16 cellular contexts compared by ENCODE assay signal in the genomic region with DNA sequence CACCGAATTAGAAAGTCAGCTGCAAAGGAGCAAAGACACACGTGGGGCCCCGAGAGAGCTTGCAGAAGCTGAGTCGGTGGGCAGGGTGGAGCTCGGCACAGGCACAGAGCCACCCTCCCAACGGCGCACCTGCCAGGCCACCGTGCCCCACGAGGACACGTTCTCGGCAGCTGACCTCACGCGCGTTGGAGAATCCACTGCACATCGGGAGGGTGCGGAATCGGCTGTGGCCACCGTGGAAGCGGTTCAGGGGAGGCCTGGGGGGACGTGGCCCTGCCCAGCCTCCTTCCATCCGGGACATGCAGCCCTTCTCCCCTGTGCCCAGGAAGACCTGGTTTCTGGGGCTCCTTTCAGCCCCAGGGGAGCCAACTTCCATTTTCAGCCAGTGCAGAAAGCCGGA. TPM values are rescaled to one million over a fixed set of nuclear protein-coding genes. Genes with fewer than 3 reads are reported as not detected.
A peak's percentile ranks its signal among the peaks of the same experiment; 100 is the strongest.
DNase-seq lines count a peak whose midpoint lies in the region; ATAC-seq and TF ChIP-seq lines count a peak whose summit lies in the region.
"Had no signal": no experiment of that assay in that cellular context is flagged by ENCODE, and none has a peak within 500 bp of the region (broad histone marks: within the 10 kb centered on the region; RNA-seq: fewer than 3 reads in every experiment).

No MANE protein-coding gene starts in this region.

- ATAC-seq in activated CD4-positive, alpha-beta T cell treated with anti-CD3 and anti-CD28 coated beads for 36 hours: no peak
- no peak for ATAC-seq in IMR-90 (ENCODE audit: low read depth)
- ATAC-seq in central memory CD8-positive, alpha-beta T cell (replicated peaks; ENCODE audit: extremely low read depth, poor library complexity, severe bottlenecking): no peak
- no peak for ATAC-seq in mucosa of descending colon
- ATAC-seq: Panc1, Right ventricle myocardium inferior had no signal

- H3K14ac ChIP-seq in IMR-90 (replicated peaks; ENCODE audit: low read depth, low read length): no peak overlapping the region

- H3K27me3 ChIP-seq in IMR-90 (ENCODE audit: control insufficient read depth, insufficient read depth, low read length) (no peaks in the 10 kb centered on the region), neural progenitor cell (no peaks in the 10 kb centered on the region), tibial artery (peaks cover 0 to 55% of the 10 kb centered on the region in 2 donors)

- CTCF ChIA-PET in activated CD4-positive, alpha-beta T cell treated with anti-CD3 and anti-CD28 coated beads for 36 hours (lab: Charles Lee): interaction anchor here (0.7 kb wide), 1 partner anchor 831 kb away, joined by 3 read pairs; no protein-coding TSS in a partner anchor
- CTCF ChIA-PET in IMR-90 (lab: Yijun Ruan, JAX): no interaction called here
- CTCF ChIA-PET in activated CD4-positive, alpha-beta memory T cell treated with anti-CD3 and anti-CD28 coated beads for 36 hours (lab: Charles Lee): no interaction called here

- H3K9me3 ChIP-seq in IMR-90 (ENCODE audit: control insufficient read depth, insufficient read depth, low read length) (no peaks in the 10 kb centered on the region), neural progenitor cell (ENCODE audit: low read depth) (no peaks in the 10 kb centered on the region), tibial artery (no peaks in the 10 kb centered on the region), mucosa of descending colon (no peaks in the 10 kb centered on the region)

- no peaks in the 10 kb centered on the region for H3K9me1 ChIP-seq in IMR-90 (ENCODE audit: insufficient read depth, low read length)

- H2AK5ac ChIP-seq in IMR-90 (ENCODE audit: low read depth, low read length): no peak overlapping the region

- intact Hi-C loops in activated CD4-positive, alpha-beta T cell treated with anti-CD3 and anti-CD28 coated beads for 36 hours (cut with DNase I, micrococcal nuclease): loop anchor here in 1 of 2 experiments (10.0 kb wide), 2 partner anchors 237 to 657 kb away; no protein-coding TSS in a partner anchor
- intact Hi-C loops in IMR-90 (cut with micrococcal nuclease) (no loop called here), tibial artery (cut with DNase I; ENCODE audit: low total_unique reads) (no loop called here), mucosa of descending colon (cut with DNase I, micrococcal nuclease) (loop anchor here in 1 of 2 donors (10.0 kb wide), 1 partner anchor 237 kb away; no protein-coding TSS in a partner anchor)
- intact Hi-C loops in activated CD4-positive, alpha-beta memory T cell treated with anti-CD3 and anti-CD28 coated beads for 36 hours (cut with micrococcal nuclease): no loop called here

- POLR2A ChIA-PET in activated CD4-positive, alpha-beta T cell treated with anti-CD3 and anti-CD28 coated beads for 36 hours (lab: Charles Lee): no interaction called here
- POLR2A ChIA-PET in IMR-90 (lab: Charles Lee; ENCODE audit: unreplicated experiment): no interaction called here
- POLR2A ChIA-PET in activated CD4-positive, alpha-beta memory T cell treated with anti-CD3 and anti-CD28 coated beads for 36 hours (lab: Charles Lee): no interaction called here

- H2BK120ac ChIP-seq in IMR-90 (ENCODE audit: low read depth, low read length): no peak overlapping the region

- H4K5ac ChIP-seq in IMR-90 (ENCODE audit: low read depth, low read length): no peak overlapping the region

- H2BK20ac ChIP-seq in IMR-90 (ENCODE audit: low read depth, low read length): no peak overlapping the region

- H3K4ac ChIP-seq in IMR-90 (ENCODE audit: low read depth, low read length): no peak overlapping the region

- peaks cover 0 to 43% of the 10 kb centered on the region in 2 experiments; a peak in 3 of 4 replicates for H3K79me1 ChIP-seq in IMR-90 (ENCODE audit: low read depth in 1 of 2, low read length in 2 of 2)

- no peaks in the 10 kb centered on the region for H3K9me3 Mint-ChIP-seq in activated CD4-positive, alpha-beta T cell treated with anti-CD3 and anti-CD28 coated beads for 36 hours (ENCODE audit: low read depth)
- H3K9me3 Mint-ChIP-seq in central memory CD8-positive, alpha-beta T cell: no peaks in the 10 kb centered on the region
- H3K9me3 Mint-ChIP-seq in neural progenitor cell: no peaks in the 10 kb centered on the region
- no peaks in the 10 kb centered on the region for H3K9me3 Mint-ChIP-seq in activated CD4-positive, alpha-beta memory T cell treated with anti-CD3 and anti-CD28 coated beads for 36 hours

- H2BK15ac ChIP-seq in IMR-90 (ENCODE audit: low read depth, low read length): no peak overlapping the region

- no peak overlapping the region for H4K8ac ChIP-seq in IMR-90 (ENCODE audit: low read depth in 2 of 2, low read length in 2 of 2)

- H3K36me3 ChIP-seq in IMR-90 (ENCODE audit: control insufficient read depth, insufficient read depth, low read length): peaks cover 70% of the 10 kb centered on the region
- H3K36me3 ChIP-seq in neural progenitor cell: no peaks in the 10 kb centered on the region
- H3K36me3 ChIP-seq in tibial artery: no peaks in the 10 kb centered on the region
- no peaks in the 10 kb centered on the region for H3K36me3 ChIP-seq in mucosa of descending colon (ENCODE audit: low read depth)

- H3K4me1 Mint-ChIP-seq in activated CD4-positive, alpha-beta T cell treated with anti-CD3 and anti-CD28 coated beads for 36 hours: no peaks in the 10 kb centered on the region
- H3K4me1 Mint-ChIP-seq in central memory CD8-positive, alpha-beta T cell: peaks cover 5% of the 10 kb centered on the region
- H3K4me1 Mint-ChIP-seq in neural progenitor cell: no peaks in the 10 kb centered on the region
- H3K4me1 Mint-ChIP-seq in activated CD4-positive, alpha-beta memory T cell treated with anti-CD3 and anti-CD28 coated beads for 36 hours (ENCODE audit: low read depth): peaks cover 7% of the 10 kb centered on the region

- H3K9ac ChIP-seq in IMR-90 (ENCODE audit: low read depth, low read length) (no peak overlapping the region), neural progenitor cell (no peak overlapping the region)

- no peak for TF ChIP-seq RAD21 in IMR-90 (IDR thresholded peaks at IDR 0.05; ENCODE audit: low read length)

- dilution Hi-C loops in IMR-90 (cut with HindIII; ENCODE audit: low sequenced_read_pairs, unreplicated experiment): no loop called here

- no peaks in the 10 kb centered on the region for H3K36me3 Mint-ChIP-seq in activated CD4-positive, alpha-beta T cell treated with anti-CD3 and anti-CD28 coated beads for 36 hours (ENCODE audit: low read depth)
- H3K36me3 Mint-ChIP-seq in central memory CD8-positive, alpha-beta T cell (ENCODE audit: insufficient read depth): peaks cover 4% of the 10 kb centered on the region
- no peaks in the 10 kb centered on the region for H3K36me3 Mint-ChIP-seq in neural progenitor cell
- no peaks in the 10 kb centered on the region for H3K36me3 Mint-ChIP-seq in activated CD4-positive, alpha-beta memory T cell treated with anti-CD3 and anti-CD28 coated beads for 36 hours

- WGBS in IMR-90 (ENCODE audit: extremely low coverage in 2 of 2, insufficient read length in 1 of 2), 2 experiments: 92% methylated on average over 18 of the region's 22 CpGs; no CpG with 5 or more reads in 1 of the 2 experiments

- TSS peak; percentile 3 for BruUV-seq in IMR-90 (replicated peaks; lab: Mats Ljungman, UMichigan)

- no peaks in the 10 kb centered on the region for H3K4me1 ChIP-seq in IMR-90 (ENCODE audit: control insufficient read depth, insufficient read depth, low read length)
- peaks cover under 1% of the 10 kb centered on the region for H3K4me1 ChIP-seq in neural progenitor cell
- peaks cover 0 to 18% (median 0%) of the 10 kb centered on the region in 4 donors for H3K4me1 ChIP-seq in tibial artery
- no peaks in the 10 kb centered on the region for H3K4me1 ChIP-seq in mucosa of descending colon (ENCODE audit: low read depth)

- no peaks in the 10 kb centered on the region for H3K27me3 Mint-ChIP-seq in activated CD4-positive, alpha-beta T cell treated with anti-CD3 and anti-CD28 coated beads for 36 hours
- no peaks in the 10 kb centered on the region for H3K27me3 Mint-ChIP-seq in central memory CD8-positive, alpha-beta T cell
- peaks cover 4% of the 10 kb centered on the region for H3K27me3 Mint-ChIP-seq in neural progenitor cell (ENCODE audit: insufficient read depth, low read depth)
- peaks cover 7% of the 10 kb centered on the region for H3K27me3 Mint-ChIP-seq in activated CD4-positive, alpha-beta memory T cell treated with anti-CD3 and anti-CD28 coated beads for 36 hours

- DNase-seq in activated CD4-positive, alpha-beta T cell treated with anti-CD3 and anti-CD28 coated beads for 36 hours: no peak
- no peak for DNase-seq in activated CD4-positive, alpha-beta T cell treated with anti-CD3 and anti-CD28 coated beads for 48 hours
- no peak for DNase-seq in IMR-90
- no peak for DNase-seq in central memory CD8-positive, alpha-beta T cell (ENCODE audit: low spot score in 2 of 2)
- DNase-seq in neural progenitor cell (ENCODE audit: low spot score): no peak
- DNase-seq in tibial artery: no peak
- no peak for DNase-seq in activated CD4-positive, alpha-beta memory T cell treated with anti-CD3 and anti-CD28 coated beads for 36 hours
- no peak for DNase-seq in mucosa of descending colon
- DNase-seq: GF-D8, KG1, NCI-H1105, NCI-H187, NCI-H774 had no signal

- in situ Hi-C loops in IMR-90 (cut with MboI; ENCODE audit: low sequenced_read_pairs): no loop called here

- no peak overlapping the region for H3K27ac Mint-ChIP-seq in activated CD4-positive, alpha-beta T cell treated with anti-CD3 and anti-CD28 coated beads for 36 hours
- no peak overlapping the region for H3K27ac Mint-ChIP-seq in central memory CD8-positive, alpha-beta T cell (ENCODE audit: low read depth)
- no peak overlapping the region for H3K27ac Mint-ChIP-seq in neural progenitor cell
- no peak overlapping the region for H3K27ac Mint-ChIP-seq in activated CD4-positive, alpha-beta memory T cell treated with anti-CD3 and anti-CD28 coated beads for 36 hours

- H4K91ac ChIP-seq in IMR-90 (ENCODE audit: insufficient read depth, low read depth, low read length): no peak overlapping the region

- H3K79me2 ChIP-seq in neural progenitor cell (ENCODE audit: low read depth): no peaks in the 10 kb centered on the region

- peaks cover 18% of the 10 kb centered on the region; the same call in 1 of the 2 replicates for H4K20me1 ChIP-seq in IMR-90 (ENCODE audit: insufficient read depth, low read length)
- no peaks in the 10 kb centered on the region for H4K20me1 ChIP-seq in neural progenitor cell (ENCODE audit: low read depth)

- H2AK9ac ChIP-seq in IMR-90 (replicated peaks; ENCODE audit: low read depth, low read length, poor library complexity): no peak overlapping the region

- H3K56ac ChIP-seq in IMR-90 (ENCODE audit: extremely low read depth, insufficient read depth, low read length): no peak overlapping the region

- peak overlapping the region; percentile 15 for H3K4me3 Mint-ChIP-seq in activated CD4-positive, alpha-beta T cell treated with anti-CD3 and anti-CD28 coated beads for 36 hours
- peak overlapping the region; percentile 62 for H3K4me3 Mint-ChIP-seq in central memory CD8-positive, alpha-beta T cell
- H3K4me3 Mint-ChIP-seq in neural progenitor cell: peak overlapping the region; percentile 18
- no peak overlapping the region for H3K4me3 Mint-ChIP-seq in activated CD4-positive, alpha-beta memory T cell treated with anti-CD3 and anti-CD28 coated beads for 36 hours

- no peak overlapping the region for H3K4me3 ChIP-seq in IMR-90 (ENCODE audit: insufficient read depth, low read depth, low read length)
- no peak overlapping the region for H3K4me3 ChIP-seq in neural progenitor cell
- no peak overlapping the region for H3K4me3 ChIP-seq in tibial artery
- no peak overlapping the region for H3K4me3 ChIP-seq in mucosa of descending colon

- no peaks in the 10 kb centered on the region for H3F3A ChIP-seq in neural progenitor cell (ENCODE audit: low read depth)

- no peak overlapping the region for H2AFZ ChIP-seq in IMR-90 (replicated peaks; ENCODE audit: low read length, poor library complexity)
- H2AFZ ChIP-seq in neural progenitor cell (replicated peaks): no peak overlapping the region

- TF ChIP-seq POLR2A in IMR-90 (IDR thresholded peaks at IDR 0.05; ENCODE audit: low read depth, low read length): no peak

- H3K23ac ChIP-seq in IMR-90 (ENCODE audit: low read depth, low read length): no peak overlapping the region

- H3K27ac ChIP-seq in IMR-90 (ENCODE audit: insufficient read depth, low read length) (no peak overlapping the region), neural progenitor cell (no peak overlapping the region), tibial artery (no peak overlapping the region)
- H3K27ac ChIP-seq: 22Rv1 had no signal

- H2BK5ac ChIP-seq in IMR-90 (ENCODE audit: low read depth, low read length, poor library complexity, severe bottlenecking): no peak overlapping the region

- H3K4me2 ChIP-seq in IMR-90 (ENCODE audit: low read depth, low read length) (no peak overlapping the region), neural progenitor cell (no peak overlapping the region)

- no peak overlapping the region for H3K18ac ChIP-seq in IMR-90 (ENCODE audit: low read depth, low read length)

- TF ChIP-seq CTCF in IMR-90 (conservative IDR thresholded peaks at IDR 0.05; ENCODE audit: low read depth, low read length) (no peak), neural progenitor cell (IDR thresholded peaks at IDR 0.05) (no peak), tibial artery (IDR thresholded peaks at IDR 0.05) (no peak), mucosa of descending colon (IDR thresholded peaks at IDR 0.05) (no peak)

RNA-seq across cellular contexts. Expression of a gene that starts 20.9 kb away (rescaled TPM):
- 10 to 100 TPM in 1 of 2 experiments, 1 to 10 TPM in 1; 9.9 to 12.6 TPM for total RNA-seq in activated CD4-positive, alpha-beta T cell treated with anti-CD3 and anti-CD28 coated beads for 36 hours
- total RNA-seq in IMR-90 (2012; rRNA removed): 0.28 and 0.36 TPM in 2 replicates
- 1.1 and 1.8 TPM in 2 replicates for polyA plus RNA-seq in IMR-90 (2012; rRNA removed)
- polyA plus RNA-seq in IMR-90 (2012; cell fraction: cytosol; rRNA removed): 1.2 and 2.4 TPM in 2 replicates
- polyA plus RNA-seq in IMR-90 (2012; cell fraction: nucleus; rRNA removed; ENCODE audit: low replicate concordance): 4.0 and 9.2 TPM in 2 replicates
- total RNA-seq in neural progenitor cell (ENCODE audit: low replicate concordance): 0.36 and 0.96 TPM in 2 replicates
- total RNA-seq in activated CD4-positive, alpha-beta memory T cell treated with anti-CD3 and anti-CD28 coated beads for 36 hours: 10 to 100 TPM; 11.6 to 12.0 TPM
- total RNA-seq in mucosa of descending colon: 10 to 100 TPM in 1 of 3 donors, 1 to 10 TPM in 2; 5.2 to 10.3 (median 7.2) TPM

RNA-seq across cellular contexts. Expression of a gene that starts 49.4 kb away (rescaled TPM):
- total RNA-seq in activated CD4-positive, alpha-beta T cell treated with anti-CD3 and anti-CD28 coated beads for 36 hours: under 1 TPM; 0.39 to 0.50 TPM
- total RNA-seq in IMR-90 (2012; rRNA removed): 1.1 and 1.4 TPM in 2 replicates
- polyA plus RNA-seq in IMR-90 (2012; rRNA removed): 13.3 and 16.4 TPM in 2 replicates
- 5.1 and 8.8 TPM in 2 replicates for polyA plus RNA-seq in IMR-90 (2012; cell fraction: cytosol; rRNA removed)
- polyA plus RNA-seq in IMR-90 (2012; cell fraction: nucleus; rRNA removed; ENCODE audit: low replicate concordance): 32.3 and 70.4 TPM in 2 replicates
- 0.02 and 0.03 TPM in 2 replicates for total RNA-seq in neural progenitor cell (ENCODE audit: low replicate concordance)
- under 1 TPM; 0.24 to 0.31 TPM for total RNA-seq in activated CD4-positive, alpha-beta memory T cell treated with anti-CD3 and anti-CD28 coated beads for 36 hours
- 1 to 10 TPM in 1 of 3 donors, under 1 TPM in 2; 0.35 to 1.4 (median 0.51) TPM for total RNA-seq in mucosa of descending colon
